1 cellular context compared by ENCODE assay signal in genomic region chr19:29212614-29213573, GRCh38.
TF ChIP-seq lines count a peak whose summit lies in the region.

Gene UQCRFS1 (minus strand): TSS chr19:29213151. CDS start chr19:29213118, 33 bp downstream.

TF ChIP-seq in GM12878, 131 proteins besides CTCF, POLR2A, EP300 and RAD21 (continued from another document):
- TF ChIP-seq ATF2 (IDR thresholded peaks at IDR 0.05; ENCODE audit: low read length) = no peak
- TF ChIP-seq MLLT1 (IDR thresholded peaks at IDR 0.05) = peak; percentile 79; the same call in 1 of the 2 replicates
- no peak for TF ChIP-seq EGR1 (IDR thresholded peaks at IDR 0.05; ENCODE audit: borderline replicate concordance in 1 of 2, low read depth in 2 of 2, low read length in 2 of 2)
TF ChIP-seq in GM12878: peak in this region for 27.
